22 cellular contexts compared by ENCODE assay signal in the genomic region with DNA sequence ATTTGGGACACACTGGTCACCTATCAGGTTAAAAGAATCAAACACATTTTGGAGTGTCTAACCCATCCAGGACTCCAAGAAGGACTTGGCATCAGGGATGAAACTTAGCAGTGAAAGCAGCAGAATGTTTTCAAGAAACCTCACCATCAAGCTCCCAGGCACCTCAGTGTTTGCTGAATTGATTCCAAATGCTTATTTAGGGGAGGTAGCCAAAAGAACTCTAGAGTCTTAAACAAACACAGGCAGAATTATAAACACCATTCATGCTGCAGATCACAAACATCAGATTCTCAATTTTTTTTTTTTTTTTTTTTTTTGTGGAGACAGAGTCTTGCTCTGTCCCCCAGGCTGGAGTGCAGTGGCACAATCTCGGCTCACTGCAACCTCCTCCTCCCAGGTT.
DNase-seq lines count a peak whose midpoint lies in the region; ATAC-seq, FAIRE-seq and TF ChIP-seq lines count a peak whose summit lies in the region.
"Had no signal": no experiment of that assay in that cellular context is flagged by ENCODE, and none has a peak within 500 bp of the region (broad histone marks: within the 10 kb centered on the region; RNA-seq: fewer than 3 reads in every experiment).

No MANE protein-coding gene starts in this region.

- H3K27me3 ChIP-seq in HepG2 (ENCODE audit: control insufficient read depth in 1 of 2, insufficient read depth in 2 of 2, low read length in 2 of 2), result no peaks in the 10 kb centered on the region; a peak in 3 of 5 replicates

- DNase-seq in NCI-H2029 (lab: John Stamatoyannopoulos, UW) (peak; percentile 27), NCI-H69 (lab: John Stamatoyannopoulos, UW) (peak; percentile 3), HepG2 (ENCODE audit: low spot score) (no peak), sciatic nerve (ENCODE audit: low spot score) (no peak), nucleus accumbens (lab: John Stamatoyannopoulos, UW) (no peak), 8988T (no peak), activated gamma-delta T cell (lab: John Stamatoyannopoulos, UW) (no peak)
- DNase-seq: C1 segment of cervical spinal cord; CD4-positive, alpha-beta memory T cell; COR-L47; DMS53; GM23248; H7; KBM-7; MV-4-11; NCI-H1417 treated with DMSO at 0.1 percent for 48 hours; NCI-H1694 treated with DMSO at 0.1 percent for 48 hours; NCI-H446 treated with DMSO at 0.1 percent for 48 hours; NCI-H526; SHP77 had no signal

- H3K4me1 ChIP-seq in HepG2 (ENCODE audit: insufficient read depth, low read length), result peaks cover 11% of the 10 kb centered on the region

- H3K9me3 ChIP-seq in HepG2 (ENCODE audit: low read length), result no peaks in the 10 kb centered on the region

- H4K20me1 ChIP-seq in HepG2 (ENCODE audit: insufficient read depth, low read length), result no peaks in the 10 kb centered on the region

- no peak for TF ChIP-seq CTCF in HepG2 (CRISPR knock-in tag; IDR thresholded peaks at IDR 0.05)

- WGBS in HepG2 (ENCODE audit: low lambda C conversion rate), result 0% methylated on average over 1 of the region's 1 CpG

- ATAC-seq in HepG2 (no peak; the same call in 2 of the 3 replicates), sciatic nerve (peak; percentile 38)
- ATAC-seq: Panc1 had no signal

- no peak overlapping the region for H3K27ac ChIP-seq in HepG2 (ENCODE audit: extremely low read length, insufficient read depth, low read length)
- H3K27ac ChIP-seq: GM23248, RWPE1 had no signal

- H3K9ac ChIP-seq in HepG2 (ENCODE audit: insufficient read depth, low read depth, low read length), result no peak overlapping the region
- H3K9ac ChIP-seq: GM23248 had no signal

- TF ChIP-seq RAD21 in HepG2 (CRISPR knock-in tag; IDR thresholded peaks at IDR 0.05), result no peak

- H3K36me3 ChIP-seq in HepG2 (replicated peaks in 1 of 2; ENCODE audit: control insufficient read depth in 1 of 2, insufficient read depth in 2 of 2, low read length in 2 of 2), result no peaks in the 10 kb centered on the region

- FAIRE-seq in HepG2 (lab: Jason Lieb, UNC), result no peak

- H3K79me2 ChIP-seq in HepG2 (ENCODE audit: insufficient read depth, low read length), result no peaks in the 10 kb centered on the region

- POLR2A ChIA-PET in HepG2 (lab: Yijun Ruan, JAX), result no interaction called here

- no peak overlapping the region for H2AFZ ChIP-seq in HepG2 (ENCODE audit: low read length)
- H2AFZ ChIP-seq: GM23248 had no signal

- BruUV-seq in HepG2 (replicated peaks; lab: Mats Ljungman, UMichigan), result no TSS peak

- CTCF ChIA-PET in HepG2 (lab: Yijun Ruan, JAX; ENCODE audit: low intra/inter-chr PET ratio, low total read pairs), result no interaction called here

- in situ Hi-C loops in HepG2 (cut with HindIII; ENCODE audit: extremely low pct_ligation_motif_present, low pct_unique_long_range_greater_than_20kb), result no loop called here

- intact Hi-C loops in HepG2 (cut with micrococcal nuclease; ENCODE audit: unreplicated experiment) (no loop called here), sciatic nerve (cut with DNase I) (no loop called here)

- TF ChIP-seq EP300 in HepG2 (IDR thresholded peaks at IDR 0.05; ENCODE audit: low read depth in 2 of 2, low read length in 2 of 2) (no peak), HepG2 (CRISPR knock-in tag; IDR thresholded peaks at IDR 0.05; ENCODE audit: borderline replicate concordance) (no peak)

- TF ChIP-seq POLR2A in HepG2 (IDR thresholded peaks at IDR 0.05; ENCODE audit: insufficient read depth in 1 of 2, low read depth in 2 of 2, low read length in 2 of 2), result no peak

- no peak overlapping the region for H3K4me3 ChIP-seq in HepG2 (replicated peaks in 1 of 3; ENCODE audit: insufficient read depth in 1 of 3, low read depth in 2 of 3, low read length in 3 of 3)
- H3K4me3 ChIP-seq: GM23248 had no signal

- H3K4me2 ChIP-seq in HepG2 (ENCODE audit: low read depth, low read length), result no peak overlapping the region

TF ChIP-seq in HepG2, 621 proteins besides CTCF, POLR2A, EP300 and RAD21:
- no peak for TF ChIP-seq GABPB1 (CRISPR knock-in tag; IDR thresholded peaks at IDR 0.05)
- TF ChIP-seq PATZ1 (CRISPR knock-in tag; IDR thresholded peaks at IDR 0.05), result no peak
- no peak for TF ChIP-seq ZNF501 (CRISPR knock-in tag; IDR thresholded peaks at IDR 0.05)
- no peak for TF ChIP-seq RXRB (CRISPR knock-in tag; IDR thresholded peaks at IDR 0.05; ENCODE audit: borderline replicate concordance)
- TF ChIP-seq, protein P1, sequence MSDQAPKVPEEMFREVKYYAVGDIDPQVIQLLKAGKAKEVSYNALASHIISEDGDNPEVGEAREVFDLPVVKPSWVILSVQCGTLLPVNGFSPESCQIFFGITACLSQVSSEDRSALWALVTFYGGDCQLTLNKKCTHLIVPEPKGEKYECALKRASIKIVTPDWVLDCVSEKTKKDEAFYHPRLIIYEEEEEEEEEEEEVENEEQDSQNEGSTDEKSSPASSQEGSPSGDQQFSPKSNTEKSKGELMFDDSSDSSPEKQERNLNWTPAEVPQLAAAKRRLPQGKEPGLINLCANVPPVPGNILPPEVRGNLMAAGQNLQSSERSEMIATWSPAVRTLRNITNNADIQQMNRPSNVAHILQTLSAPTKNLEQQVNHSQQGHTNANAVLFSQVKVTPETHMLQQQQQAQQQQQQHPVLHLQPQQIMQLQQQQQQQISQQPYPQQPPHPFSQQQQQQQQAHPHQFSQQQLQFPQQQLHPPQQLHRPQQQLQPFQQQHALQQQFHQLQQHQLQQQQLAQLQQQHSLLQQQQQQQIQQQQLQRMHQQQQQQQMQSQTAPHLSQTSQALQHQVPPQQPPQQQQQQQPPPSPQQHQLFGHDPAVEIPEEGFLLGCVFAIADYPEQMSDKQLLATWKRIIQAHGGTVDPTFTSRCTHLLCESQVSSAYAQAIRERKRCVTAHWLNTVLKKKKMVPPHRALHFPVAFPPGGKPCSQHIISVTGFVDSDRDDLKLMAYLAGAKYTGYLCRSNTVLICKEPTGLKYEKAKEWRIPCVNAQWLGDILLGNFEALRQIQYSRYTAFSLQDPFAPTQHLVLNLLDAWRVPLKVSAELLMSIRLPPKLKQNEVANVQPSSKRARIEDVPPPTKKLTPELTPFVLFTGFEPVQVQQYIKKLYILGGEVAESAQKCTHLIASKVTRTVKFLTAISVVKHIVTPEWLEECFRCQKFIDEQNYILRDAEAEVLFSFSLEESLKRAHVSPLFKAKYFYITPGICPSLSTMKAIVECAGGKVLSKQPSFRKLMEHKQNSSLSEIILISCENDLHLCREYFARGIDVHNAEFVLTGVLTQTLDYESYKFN (CRISPR knock-in tag; conservative IDR thresholded peaks at IDR 0.05), result peak; percentile 64
- no peak for TF ChIP-seq KDM5A (IDR thresholded peaks at IDR 0.05; ENCODE audit: borderline replicate concordance, low read length)
- TF ChIP-seq HDAC1 (CRISPR knock-in tag; IDR thresholded peaks at IDR 0.05), result 0 out of 2 replicates have a peak, but pooled peaks have one; percentile 15
- 0 out of 2 replicates have a peak, but pooled peaks have one; percentile 32 for TF ChIP-seq NFIC (IDR thresholded peaks at IDR 0.05; ENCODE audit: low read length)
- no peak for TF ChIP-seq SCMH1 (CRISPR knock-in tag; IDR thresholded peaks at IDR 0.05; ENCODE audit: borderline replicate concordance)
- no peak for TF ChIP-seq SMC3 (IDR thresholded peaks at IDR 0.05; ENCODE audit: low read length)
- 0 out of 2 replicates have a peak, but pooled peaks have one; percentile 15 for TF ChIP-seq FOXP4 (CRISPR knock-in tag; IDR thresholded peaks at IDR 0.05)
- TF ChIP-seq ZNF572 (CRISPR knock-in tag; IDR thresholded peaks at IDR 0.05), result no peak
- TF ChIP-seq, protein P2, sequence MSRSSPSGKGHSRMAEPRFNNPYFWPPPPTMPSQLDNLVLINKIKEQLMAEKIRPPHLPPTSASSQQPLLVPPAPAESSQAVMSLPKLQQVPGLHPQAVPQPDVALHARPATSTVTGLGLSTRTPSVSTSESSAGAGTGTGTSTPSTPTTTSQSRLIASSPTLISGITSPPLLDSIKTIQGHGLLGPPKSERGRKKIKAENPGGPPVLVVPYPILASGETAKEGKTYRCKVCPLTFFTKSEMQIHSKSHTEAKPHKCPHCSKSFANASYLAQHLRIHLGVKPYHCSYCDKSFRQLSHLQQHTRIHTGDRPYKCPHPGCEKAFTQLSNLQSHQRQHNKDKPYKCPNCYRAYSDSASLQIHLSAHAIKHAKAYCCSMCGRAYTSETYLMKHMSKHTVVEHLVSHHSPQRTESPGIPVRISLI (CRISPR knock-in tag; IDR thresholded peaks at IDR 0.05; ENCODE audit: borderline replicate concordance), result peak; percentile 59; the same call in 1 of the 2 replicates
- peak; percentile 21; the same call in 1 of the 2 replicates for TF ChIP-seq FOXJ3 (CRISPR knock-in tag; IDR thresholded peaks at IDR 0.05; ENCODE audit: borderline replicate concordance)
TF ChIP-seq in HepG2: peak in this region for 6.

Comparison
In these comparisons a context has a peak if more than half of its experiments do, and no peak if none do; other contexts are left out.
1. DNase-seq: peak in NCI-H2029 (single experiment) and NCI-H69 (single experiment); none in HepG2 (single experiment), sciatic nerve (single experiment), nucleus accumbens (0 of 56), 8988T (single experiment) and activated gamma-delta T cell (single experiment).